1 cellular context compared by ENCODE assay signal in the genomic region with DNA sequence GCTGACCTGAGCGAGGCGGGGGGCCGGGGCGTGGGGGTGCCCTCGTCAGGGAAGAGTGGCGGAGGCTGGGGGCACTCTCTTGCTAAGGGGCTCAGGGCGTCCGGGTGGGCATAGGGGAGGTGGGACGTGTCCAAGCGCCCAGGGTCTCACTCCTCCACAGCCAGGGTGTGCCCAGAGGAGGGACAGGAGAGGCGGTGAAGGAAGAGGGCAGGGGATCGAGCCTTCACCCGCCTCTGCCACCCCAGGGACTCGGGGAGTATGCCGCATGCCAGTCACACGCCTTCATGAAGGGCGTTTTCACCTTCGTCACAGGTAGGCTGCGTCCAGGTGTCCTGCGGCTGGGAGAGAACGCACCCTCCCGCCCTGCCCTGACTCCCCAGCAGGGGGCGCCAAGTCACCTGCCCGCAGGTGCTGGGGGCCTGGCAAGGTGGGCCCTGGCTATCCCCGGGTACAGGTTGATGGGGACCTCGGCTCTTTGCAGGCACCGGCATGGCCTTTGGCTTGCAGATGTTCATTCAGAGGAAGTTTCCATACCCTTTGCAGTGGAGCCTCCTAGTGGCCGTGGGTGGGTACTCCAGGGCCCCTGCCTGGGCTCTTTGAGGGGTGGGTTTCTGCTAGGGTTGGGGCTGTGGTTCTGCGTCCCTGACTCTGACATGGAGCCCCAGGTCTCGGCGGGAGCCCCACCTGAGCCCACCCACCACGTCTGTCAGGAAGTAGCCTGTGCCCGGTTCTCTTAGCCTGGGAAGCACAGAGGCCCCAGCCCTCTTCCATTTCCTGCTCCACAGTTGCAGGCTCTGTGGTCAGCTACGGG.
A peak's percentile ranks its signal among the peaks of the same experiment; 100 is the strongest.
TF ChIP-seq lines count a peak whose summit lies in the region.

No MANE protein-coding gene starts in this region.

TF ChIP-seq in HEK293, 187 proteins besides CTCF, POLR2A, EP300 and RAD21 (continued from another document):
- TF ChIP-seq, protein P1, sequence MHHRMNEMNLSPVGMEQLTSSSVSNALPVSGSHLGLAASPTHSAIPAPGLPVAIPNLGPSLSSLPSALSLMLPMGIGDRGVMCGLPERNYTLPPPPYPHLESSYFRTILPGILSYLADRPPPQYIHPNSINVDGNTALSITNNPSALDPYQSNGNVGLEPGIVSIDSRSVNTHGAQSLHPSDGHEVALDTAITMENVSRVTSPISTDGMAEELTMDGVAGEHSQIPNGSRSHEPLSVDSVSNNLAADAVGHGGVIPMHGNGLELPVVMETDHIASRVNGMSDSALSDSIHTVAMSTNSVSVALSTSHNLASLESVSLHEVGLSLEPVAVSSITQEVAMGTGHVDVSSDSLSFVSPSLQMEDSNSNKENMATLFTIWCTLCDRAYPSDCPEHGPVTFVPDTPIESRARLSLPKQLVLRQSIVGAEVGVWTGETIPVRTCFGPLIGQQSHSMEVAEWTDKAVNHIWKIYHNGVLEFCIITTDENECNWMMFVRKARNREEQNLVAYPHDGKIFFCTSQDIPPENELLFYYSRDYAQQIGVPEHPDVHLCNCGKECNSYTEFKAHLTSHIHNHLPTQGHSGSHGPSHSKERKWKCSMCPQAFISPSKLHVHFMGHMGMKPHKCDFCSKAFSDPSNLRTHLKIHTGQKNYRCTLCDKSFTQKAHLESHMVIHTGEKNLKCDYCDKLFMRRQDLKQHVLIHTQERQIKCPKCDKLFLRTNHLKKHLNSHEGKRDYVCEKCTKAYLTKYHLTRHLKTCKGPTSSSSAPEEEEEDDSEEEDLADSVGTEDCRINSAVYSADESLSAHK (tag by site-specific recombination; IDR thresholded peaks at IDR 0.05) = no peak
- TF ChIP-seq ZEB2 (tag by site-specific recombination; IDR thresholded peaks at IDR 0.05) (peak; percentile 99), ZNF549 (tag by site-specific recombination; IDR thresholded peaks at IDR 0.05) (no peak), ZNF623 (tag by site-specific recombination; IDR thresholded peaks at IDR 0.05) (no peak), ZNF366 (tag by site-specific recombination; conservative IDR thresholded peaks at IDR 0.05) (no peak; the same call in 1 of the 2 replicates), ZSCAN30 (tag by site-specific recombination; IDR thresholded peaks at IDR 0.05) (0 out of 2 replicates have a peak, but pooled peaks have one; percentile 37), ZNF701 (tag by site-specific recombination; IDR thresholded peaks at IDR 0.05) (no peak), ZNF521 (tag by site-specific recombination; IDR thresholded peaks at IDR 0.05) (no peak), ZBTB48 (tag by site-specific recombination; IDR thresholded peaks at IDR 0.05) (peak; percentile 71; the same call in 1 of the 2 replicates), ZNF266 (tag by site-specific recombination; IDR thresholded peaks at IDR 0.05; ENCODE audit: low read depth) (no peak), BCL11B (tag by site-specific recombination; IDR thresholded peaks at IDR 0.05; ENCODE audit: low read depth) (peak; percentile 68; the same call in 1 of the 2 replicates), ZFHX2 (tag by site-specific recombination; conservative IDR thresholded peaks at IDR 0.05) (no peak), MZF1 (tag by site-specific recombination; IDR thresholded peaks at IDR 0.05; ENCODE audit: borderline replicate concordance) (no peak), ZNF335 (tag by site-specific recombination; conservative IDR thresholded peaks at IDR 0.05) (peak; percentile 74), KLF1 (tag by site-specific recombination; IDR thresholded peaks at IDR 0.05) (peak; percentile 30; the same call in 1 of the 2 replicates)
- TF ChIP-seq, protein P2, sequence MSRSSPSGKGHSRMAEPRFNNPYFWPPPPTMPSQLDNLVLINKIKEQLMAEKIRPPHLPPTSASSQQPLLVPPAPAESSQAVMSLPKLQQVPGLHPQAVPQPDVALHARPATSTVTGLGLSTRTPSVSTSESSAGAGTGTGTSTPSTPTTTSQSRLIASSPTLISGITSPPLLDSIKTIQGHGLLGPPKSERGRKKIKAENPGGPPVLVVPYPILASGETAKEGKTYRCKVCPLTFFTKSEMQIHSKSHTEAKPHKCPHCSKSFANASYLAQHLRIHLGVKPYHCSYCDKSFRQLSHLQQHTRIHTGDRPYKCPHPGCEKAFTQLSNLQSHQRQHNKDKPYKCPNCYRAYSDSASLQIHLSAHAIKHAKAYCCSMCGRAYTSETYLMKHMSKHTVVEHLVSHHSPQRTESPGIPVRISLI (tag by site-specific recombination; IDR thresholded peaks at IDR 0.05) = no peak
- TF ChIP-seq, protein P3, sequence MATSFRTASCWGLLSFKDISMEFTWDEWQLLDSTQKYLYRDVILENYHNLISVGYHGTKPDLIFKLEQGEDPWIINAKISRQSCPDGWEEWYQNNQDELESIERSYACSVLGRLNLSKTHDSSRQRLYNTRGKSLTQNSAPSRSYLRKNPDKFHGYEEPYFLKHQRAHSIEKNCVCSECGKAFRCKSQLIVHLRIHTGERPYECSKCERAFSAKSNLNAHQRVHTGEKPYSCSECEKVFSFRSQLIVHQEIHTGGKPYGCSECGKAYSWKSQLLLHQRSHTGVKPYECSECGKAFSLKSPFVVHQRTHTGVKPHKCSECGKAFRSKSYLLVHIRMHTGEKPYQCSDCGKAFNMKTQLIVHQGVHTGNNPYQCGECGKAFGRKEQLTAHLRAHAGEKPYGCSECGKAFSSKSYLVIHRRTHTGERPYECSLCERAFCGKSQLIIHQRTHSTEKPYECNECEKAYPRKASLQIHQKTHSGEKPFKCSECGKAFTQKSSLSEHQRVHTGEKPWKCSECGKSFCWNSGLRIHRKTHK (tag by site-specific recombination; IDR thresholded peaks at IDR 0.05) = no peak
